13 cellular contexts compared by ENCODE assay signal in genomic region chr4:142265946-142266345, GRCh38.
DNase-seq lines count a peak whose midpoint lies in the region; ATAC-seq and TF ChIP-seq lines count a peak whose summit lies in the region.
"Had no signal": no experiment of that assay in that cellular context is flagged by ENCODE, and none has a peak within 500 bp of the region (broad histone marks: within the 10 kb centered on the region; RNA-seq: fewer than 3 reads in every experiment).

No MANE protein-coding gene starts in this region.

- H3K27me3 ChIP-seq in left ventricle myocardium inferior (ENCODE audit: low read depth) (no peaks in the 10 kb centered on the region), stomach smooth muscle (ENCODE audit: control insufficient read depth in 1 of 2, insufficient read depth in 2 of 2, low read length in 2 of 2) (no peaks in the 10 kb centered on the region)
- H3K27me3 ChIP-seq: BE2C had no signal

- peaks cover 8 to 71% of the 10 kb centered on the region in 2 donors for H3K36me3 Mint-ChIP-seq in activated naive CD4-positive, alpha-beta T cell treated with anti-CD3 and anti-CD28 coated beads, Interleukin-2, amount 50 U/mL, for 72 hours
- peaks cover 100% of the 10 kb centered on the region for H3K36me3 Mint-ChIP-seq in activated T-helper 17 cell treated with anti-CD3 and anti-CD28 coated beads, Interleukin-2, amount 50 U/mL, for 72 hours (ENCODE audit: low read depth)
- H3K36me3 Mint-ChIP-seq: memory B cell had no signal

- DNase-seq in activated naive CD4-positive, alpha-beta T cell treated with anti-CD3 and anti-CD28 coated beads, Interleukin-2, amount 50 U/mL, for 72 hours (ENCODE audit: low spot score in 2 of 2): no peak
- no peak for DNase-seq in activated naive CD4-positive, alpha-beta T cell treated with anti-CD3 and anti-CD28 coated beads, Interleukin-2, amount 50 U/mL, for 16 hours
- DNase-seq in left ventricle myocardium inferior: no peak
- DNase-seq in cerebellum (ENCODE audit: low spot score): no peak
- DNase-seq in DMS53 treated with DMSO at 0.1 percent for 48 hours (lab: John Stamatoyannopoulos, UW; ENCODE audit: unreplicated experiment): no peak
- DNase-seq: activated CD4-positive, CD25-positive, alpha-beta regulatory T cell treated with anti-CD3 and anti-CD28 coated beads, Interleukin-2, amount 50 U/mL, for 72 hours; BE2C had no signal

- intact Hi-C loops in left ventricle myocardium inferior (cut with micrococcal nuclease): no loop called here

- H3K27ac ChIP-seq in left ventricle myocardium inferior (replicated peaks) (peak overlapping the region; percentile 77), stomach smooth muscle (ENCODE audit: low read length) (peak overlapping the region; percentile 26)

- H3K4me3 Mint-ChIP-seq in activated T-helper 17 cell treated with anti-CD3 and anti-CD28 coated beads, Interleukin-2, amount 50 U/mL, for 72 hours: peak overlapping the region; percentile 76
- H3K4me3 Mint-ChIP-seq: memory B cell had no signal

- H3K36me3 ChIP-seq in left ventricle myocardium inferior: no peaks in the 10 kb centered on the region
- H3K36me3 ChIP-seq in stomach smooth muscle (ENCODE audit: control insufficient read depth in 2 of 2, insufficient read depth in 2 of 2, low read length in 2 of 2): no peaks in the 10 kb centered on the region
- H3K36me3 ChIP-seq: BE2C, HAP-1 had no signal

- H3K4me1 ChIP-seq in left ventricle myocardium inferior: peaks cover 11% of the 10 kb centered on the region
- peaks cover 9% of the 10 kb centered on the region for H3K4me1 ChIP-seq in stomach smooth muscle (ENCODE audit: control insufficient read depth, insufficient read depth, low read length)
- H3K4me1 ChIP-seq: BE2C, HAP-1 had no signal

- no peaks in the 10 kb centered on the region for H3K9me3 Mint-ChIP-seq in activated naive CD4-positive, alpha-beta T cell treated with anti-CD3 and anti-CD28 coated beads, Interleukin-2, amount 50 U/mL, for 72 hours
- H3K9me3 Mint-ChIP-seq in activated T-helper 17 cell treated with anti-CD3 and anti-CD28 coated beads, Interleukin-2, amount 50 U/mL, for 72 hours: no peaks in the 10 kb centered on the region

- H3K4me3 ChIP-seq in left ventricle myocardium inferior (no peak overlapping the region), stomach smooth muscle (ENCODE audit: low read length in 2 of 2) (peak overlapping the region in 1 of 2 donors; percentile 31)
- H3K4me3 ChIP-seq: HAP-1, K562 had no signal

- TF ChIP-seq CTCF in left ventricle myocardium inferior (IDR thresholded peaks at IDR 0.05; ENCODE audit: borderline replicate concordance): no peak

- peak overlapping the region; percentile 85 to 87 for H3K27ac Mint-ChIP-seq in activated naive CD4-positive, alpha-beta T cell treated with anti-CD3 and anti-CD28 coated beads, Interleukin-2, amount 50 U/mL, for 72 hours
- peak overlapping the region; percentile 94 for H3K27ac Mint-ChIP-seq in activated T-helper 17 cell treated with anti-CD3 and anti-CD28 coated beads, Interleukin-2, amount 50 U/mL, for 72 hours
- H3K27ac Mint-ChIP-seq: memory B cell had no signal

- H3K4me1 Mint-ChIP-seq in activated T-helper 17 cell treated with anti-CD3 and anti-CD28 coated beads, Interleukin-2, amount 50 U/mL, for 72 hours: peaks cover 54% of the 10 kb centered on the region
- H3K4me1 Mint-ChIP-seq: memory B cell had no signal

- H3K9me3 ChIP-seq in left ventricle myocardium inferior (replicated peaks): no peaks in the 10 kb centered on the region
- no peaks in the 10 kb centered on the region for H3K9me3 ChIP-seq in stomach smooth muscle (ENCODE audit: control insufficient read depth in 2 of 2, low read length in 2 of 2)
- H3K9me3 ChIP-seq: BE2C, HAP-1 had no signal

- ATAC-seq in activated naive CD4-positive, alpha-beta T cell treated with anti-CD3 and anti-CD28 coated beads, Interleukin-2, amount 50 U/mL, for 72 hours: no peak
- ATAC-seq in activated T-helper 17 cell treated with anti-CD3 and anti-CD28 coated beads, Interleukin-2, amount 50 U/mL, for 72 hours (replicated peaks): peak; percentile 13
- ATAC-seq in GM19395 (IDR thresholded peaks at IDR 0.05; ENCODE audit: unreplicated experiment): no peak
- ATAC-seq: K562 had no signal

- no peaks in the 10 kb centered on the region for H3K27me3 Mint-ChIP-seq in activated T-helper 17 cell treated with anti-CD3 and anti-CD28 coated beads, Interleukin-2, amount 50 U/mL, for 72 hours
- H3K27me3 Mint-ChIP-seq: memory B cell had no signal

- no peak overlapping the region for H3K9ac ChIP-seq in stomach smooth muscle (ENCODE audit: low read length in 2 of 2)
